ENCODE assay signal across 22 cellular contexts in genomic region chr19:14086098-14086497, GRCh38. TPM values are rescaled to one million over a fixed set of nuclear protein-coding genes. Genes with fewer than 3 reads are reported as not detected.
DNase-seq lines count a peak whose midpoint lies in the region; ATAC-seq and TF ChIP-seq lines count a peak whose summit lies in the region.
"Had no signal": no experiment of that assay in that cellular context is flagged by ENCODE, and none has a peak within 500 bp of the region (broad histone marks: within the 10 kb centered on the region; RNA-seq: fewer than 3 reads in every experiment).

No MANE protein-coding gene starts in this region.

- no peak overlapping the region for H3K27ac ChIP-seq in CD4-positive, alpha-beta T cell (ENCODE audit: low read depth, low read length)
- no peak overlapping the region for H3K27ac ChIP-seq in Karpas-422 (ENCODE audit: low read length)
- H3K27ac ChIP-seq: A549, C4-2B, HL-60, KMS-11 had no signal

- no peak for DNase-seq in CD4-positive, alpha-beta T cell
- peak; percentile 40 for DNase-seq in Karpas-422
- DNase-seq in AG08395 (ENCODE audit: low spot score), result no peak
- DNase-seq in AG20443 (ENCODE audit: low spot score), result no peak
- no peak for DNase-seq in left ventricle myocardium superior
- DNase-seq: COR-L47, DMS153, EL, NCI-H1048, NCI-H1436 treated with DMSO at 0.1 percent for 48 hours, NCI-H2029 treated with DMSO at 0.1 percent for 48 hours, NCI-H2171 treated with DMSO at 0.1 percent for 48 hours, NCI-H446 treated with DMSO at 0.1 percent for 48 hours, OCI-M1, SIG-M5 had no signal

- H3K9me2 ChIP-seq in Karpas-422 (replicated peaks; ENCODE audit: insufficient read depth, low read length), result no peaks in the 10 kb centered on the region

- peaks cover 17% of the 10 kb centered on the region for H3K36me3 Mint-ChIP-seq in CD4-positive, alpha-beta T cell (ENCODE audit: low read depth)

- H3K4me1 ChIP-seq in Karpas-422 (ENCODE audit: low read length) (peaks cover 18% of the 10 kb centered on the region), iPS-15b (ENCODE audit: control insufficient read depth, insufficient read depth, low read length) (peaks cover 3% of the 10 kb centered on the region)

- H3K9ac ChIP-seq in Karpas-422 (ENCODE audit: low read length), result no peak overlapping the region
- H3K9ac ChIP-seq in iPS-15b (ENCODE audit: low read depth, low read length), result no peak overlapping the region
- H3K9ac ChIP-seq: KMS-11 had no signal

- H3K27me3 Mint-ChIP-seq in CD4-positive, alpha-beta T cell, result no peaks in the 10 kb centered on the region

- H3K4me2 ChIP-seq in Karpas-422 (ENCODE audit: low read depth, low read length, poor library complexity, severe bottlenecking), result no peak overlapping the region
- H3K4me2 ChIP-seq: A549, KMS-11 had no signal

- H3K9me3 ChIP-seq in CD4-positive, alpha-beta T cell (ENCODE audit: control insufficient read depth, low read length), result no peaks in the 10 kb centered on the region
- no peaks in the 10 kb centered on the region for H3K9me3 ChIP-seq in Karpas-422 (ENCODE audit: low read length)
- H3K9me3 ChIP-seq in iPS-15b (ENCODE audit: control insufficient read depth, insufficient read depth, low read length), result no peaks in the 10 kb centered on the region
- H3K9me3 ChIP-seq: A549 had no signal

- no peak for TF ChIP-seq CTCF in CD4-positive, alpha-beta T cell (IDR thresholded peaks at IDR 0.05)

- no peak for ATAC-seq in CD4-positive, alpha-beta T cell (ENCODE audit: poor library complexity)
- no peak for ATAC-seq in left ventricle myocardium superior
- ATAC-seq: A549 had no signal

- H3K4me3 Mint-ChIP-seq in CD4-positive, alpha-beta T cell, result peak overlapping the region; percentile 58

- no peaks in the 10 kb centered on the region for H4K20me1 ChIP-seq in Karpas-422 (ENCODE audit: insufficient read depth, low read depth, low read length)

- no peaks in the 10 kb centered on the region for H3K27me3 ChIP-seq in CD4-positive, alpha-beta T cell (ENCODE audit: control insufficient read depth, insufficient read depth, low read length)
- H3K27me3 ChIP-seq in Karpas-422 (ENCODE audit: low read length), result no peaks in the 10 kb centered on the region
- peaks cover 25% of the 10 kb centered on the region for H3K27me3 ChIP-seq in iPS-15b (ENCODE audit: control insufficient read depth, insufficient read depth, low read length)

- peaks cover 17% of the 10 kb centered on the region for H3K4me1 Mint-ChIP-seq in CD4-positive, alpha-beta T cell (ENCODE audit: low read depth)

- no peak overlapping the region for H2AFZ ChIP-seq in Karpas-422 (ENCODE audit: low read length)

- peaks cover 14% of the 10 kb centered on the region for H3K79me2 ChIP-seq in Karpas-422 (ENCODE audit: low read length)

- H3K4me3 ChIP-seq in Karpas-422 (ENCODE audit: low read length), result no peak overlapping the region
- H3K4me3 ChIP-seq in iPS-15b (ENCODE audit: low read depth, low read length), result peak overlapping the region; percentile 46
- H3K4me3 ChIP-seq: A549 had no signal

- intact Hi-C loops in CD4-positive, alpha-beta T cell (cut with DNase I, micrococcal nuclease), result loop anchor here in 1 of 2 experiments (10.0 kb wide), 1 partner anchor 609 kb away; the partner anchor contains the start of gene ZNF333
- intact Hi-C loops in left ventricle myocardium superior (cut with micrococcal nuclease), result no loop called here

- CTCF ChIA-PET in CD4-positive, alpha-beta T cell (lab: Charles Lee), result no interaction called here

- no peaks in the 10 kb centered on the region for H3K9me3 Mint-ChIP-seq in CD4-positive, alpha-beta T cell

- peaks cover 7% of the 10 kb centered on the region for H3K36me3 ChIP-seq in Karpas-422 (ENCODE audit: insufficient read depth, low read length)
- peaks cover 2% of the 10 kb centered on the region for H3K36me3 ChIP-seq in iPS-15b (ENCODE audit: control insufficient read depth, insufficient read depth, low read length)

- no peak overlapping the region for H3K27ac Mint-ChIP-seq in CD4-positive, alpha-beta T cell

- POLR2A ChIA-PET in CD4-positive, alpha-beta T cell (lab: Charles Lee), result no interaction called here

RNA-seq across cellular contexts. Expression of gene C19orf67, which starts 0.5 kb away (rescaled TPM):
- total RNA-seq in CD4-positive, alpha-beta T cell, result not detected
- total RNA-seq in Karpas-422 (2014; rRNA removed; shearing (Covaris generic); ENCODE audit: low replicate concordance), result 0.37 and 2.8 TPM in 2 replicates
- total RNA-seq in left ventricle myocardium superior, result not detected
- total RNA-seq: MCF 10A, RPMI7951 had no signal

RNA-seq across cellular contexts. Expression of gene SAMD1, which starts 4.5 kb away (rescaled TPM):
- total RNA-seq in CD4-positive, alpha-beta T cell, result 10 to 100 TPM; 29.4 to 30.1 TPM
- total RNA-seq in Karpas-422 (2014; rRNA removed; shearing (Covaris generic); ENCODE audit: low replicate concordance), result 31.8 and 81.5 TPM in 2 replicates
- 58.0 TPM for total RNA-seq in left ventricle myocardium superior

RNA-seq across cellular contexts. Expression of gene MISP3, which starts 13.5 kb away (rescaled TPM):
- total RNA-seq in CD4-positive, alpha-beta T cell, result under 1 TPM; 0.39 to 0.49 TPM
- 0.71 and 4.2 TPM in 2 replicates for total RNA-seq in Karpas-422 (2014; rRNA removed; shearing (Covaris generic); ENCODE audit: low replicate concordance)
- total RNA-seq in left ventricle myocardium superior, result 6.8 TPM

RNA-seq across cellular contexts. Expression of gene PALM3, which starts 24.2 kb away (rescaled TPM):
- total RNA-seq in CD4-positive, alpha-beta T cell, result under 1 TPM in 1 of 2 experiments, not detected in 1; 0.25 TPM
- total RNA-seq in Karpas-422 (2014; rRNA removed; shearing (Covaris generic); ENCODE audit: low replicate concordance), result not detected in 2 replicates
- total RNA-seq in left ventricle myocardium superior, result not detected
- total RNA-seq: MCF 10A had no signal

RNA-seq across cellular contexts. Expression of gene PRKACA, which starts 31.5 kb away (rescaled TPM):
- total RNA-seq in CD4-positive, alpha-beta T cell, result 10 to 100 TPM; 27.4 to 29.8 TPM
- 24.0 and 26.5 TPM in 2 replicates for total RNA-seq in Karpas-422 (2014; rRNA removed; shearing (Covaris generic); ENCODE audit: low replicate concordance)
- 514 TPM for total RNA-seq in left ventricle myocardium superior
